ENCODE assay signal across 8 cellular contexts in the genomic region with DNA sequence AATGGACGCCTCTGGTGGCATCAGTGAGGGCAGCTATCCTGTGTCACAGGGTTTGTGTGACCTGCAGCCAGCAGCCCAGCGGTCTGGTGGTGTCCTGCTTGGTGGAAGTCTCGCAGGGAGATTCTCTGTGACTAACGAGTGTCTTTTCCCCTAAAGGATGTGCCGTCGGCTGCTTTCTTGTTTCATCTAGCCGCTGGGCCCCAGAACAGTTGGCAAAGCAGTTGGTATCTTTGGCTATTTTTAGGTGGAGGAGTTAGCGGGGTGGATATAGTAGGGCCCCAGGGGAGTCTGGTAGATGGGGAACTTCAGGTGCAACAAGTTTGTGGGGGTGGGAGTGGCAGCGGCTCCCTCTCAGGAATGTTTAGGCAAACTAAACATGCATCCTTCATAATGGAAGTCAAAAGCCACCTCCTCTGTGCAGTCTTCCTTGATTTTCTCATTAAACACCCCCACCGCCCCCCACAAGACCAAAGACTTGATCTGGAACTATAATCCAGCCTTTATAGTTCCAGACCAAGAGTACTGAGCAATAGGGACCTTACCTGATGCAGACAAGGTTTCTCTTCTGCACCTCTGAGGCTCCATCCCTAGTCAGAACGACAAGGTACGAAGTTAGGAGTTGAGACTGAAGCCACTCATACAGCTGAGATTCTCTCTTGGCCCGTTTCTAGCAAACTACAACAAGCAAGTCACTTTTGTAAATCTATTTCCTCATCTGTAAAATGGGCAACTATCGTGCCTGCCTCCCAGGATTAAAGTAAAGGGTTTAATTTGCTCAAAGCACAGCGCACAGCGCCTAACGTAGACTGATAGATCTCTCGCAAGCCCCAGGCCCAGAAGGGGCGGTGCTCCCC. TPM values are rescaled to one million over a fixed set of nuclear protein-coding genes. Genes with fewer than 3 reads are reported as not detected.
A peak's percentile ranks its signal among the peaks of the same experiment; 100 is the strongest.
DNase-seq lines count a peak whose midpoint lies in the region; ATAC-seq and TF ChIP-seq lines count a peak whose summit lies in the region.

No MANE protein-coding gene starts in this region.

- no peak overlapping the region for H2AFZ ChIP-seq in HCT116 (ENCODE audit: low read depth, low read length, poor library complexity, severe bottlenecking)

- DNase-seq in HCT116 (ENCODE audit: low read depth, low spot score) (no peak), SK-N-MC (ENCODE audit: low read depth, low spot score) (no peak), fibroblast of the aortic adventitia (ENCODE audit: low read depth) (no peak), skeletal muscle cell (ENCODE audit: low read depth) (no peak), mucosa of gallbladder (ENCODE audit: low spot score) (no peak), GM10248 (ENCODE audit: extremely low spot score) (no peak)

- H3K4me3 ChIP-seq in HCT116 (replicated peaks in 1 of 2; ENCODE audit: low read depth in 1 of 2, low read length in 2 of 2) (peak overlapping the region in 1 of 2 experiments; percentile 95; a peak in 3 of 4 replicates), SK-N-MC (peak overlapping the region; percentile 88), fibroblast of the aortic adventitia (ENCODE audit: low read depth, low read length) (peak overlapping the region; percentile 69), skeletal muscle cell (ENCODE audit: low read depth, low read length) (peak overlapping the region; percentile 68)

- no peak for TF ChIP-seq POLR2A in HCT116 (IDR thresholded peaks at IDR 0.05; ENCODE audit: borderline replicate concordance, extremely low read depth, insufficient read depth, insufficient read length)

- ATAC-seq in HCT116 (no peak), HG02798 (IDR thresholded peaks at IDR 0.05; ENCODE audit: poor library complexity, unreplicated experiment) (no peak), GM21515 (IDR thresholded peaks at IDR 0.05; ENCODE audit: unreplicated experiment) (no peak)

- no peak for TF ChIP-seq CTCF in HCT116 (IDR thresholded peaks at IDR 0.05 in 2 of 3, conservative IDR thresholded peaks at IDR 0.05 in 1 of 3; ENCODE audit: borderline replicate concordance in 1 of 3, insufficient read depth in 1 of 3, low read depth in 2 of 3, low read length in 2 of 3)
- TF ChIP-seq CTCF in fibroblast of the aortic adventitia (IDR thresholded peaks at IDR 0.05; ENCODE audit: insufficient read depth, low read length) = no peak
- no peak for TF ChIP-seq CTCF in GM10248 (IDR thresholded peaks at IDR 0.05; ENCODE audit: control extremely low read depth, extremely low read depth, low read depth, missing control alignments)

- BruUV-seq in HCT116 (replicated peaks; lab: Mats Ljungman, UMichigan) = no TSS peak

- H3K9me3 ChIP-seq in HCT116 (ENCODE audit: control insufficient read depth in 1 of 2, insufficient read depth in 1 of 2, low read depth in 1 of 2, low read length in 2 of 2) (peaks cover 6 to 7% of the 10 kb centered on the region in 2 experiments; a peak in 1 of 4 replicates), SK-N-MC (ENCODE audit: low read depth, low read length) (no peaks in the 10 kb centered on the region)

- H3K27me3 ChIP-seq in HCT116 (ENCODE audit: insufficient read depth, low read length) = no peaks in the 10 kb centered on the region

- H3K9ac ChIP-seq in HCT116 (ENCODE audit: low read length) = peak overlapping the region; percentile 83
- H3K9ac ChIP-seq in SK-N-MC (ENCODE audit: insufficient read length) = no peak overlapping the region

- intact Hi-C loops in HCT116 (cut with micrococcal nuclease) = loop anchor here (1.0 kb wide), 1 partner anchor 14 kb away; no protein-coding TSS in a partner anchor

- H3K27ac ChIP-seq in HCT116 (ENCODE audit: low read depth, low read length) (no peak overlapping the region), SK-N-MC (no peak overlapping the region)

- RAD21 ChIA-PET in HCT116 (lab: Charles Lee; ENCODE audit: low non-redundant PET in 1 of 2, low total read pairs in 2 of 2, uncharacterized antibody in 2 of 2, unreplicated experiment in 2 of 2) = interaction anchor here in 1 of 2 experiments (1.1 kb wide), 1 partner anchor 153 kb away, joined by 3 read pairs; no protein-coding TSS in a partner anchor

- peak overlapping the region; percentile 93 for H3K4me2 ChIP-seq in HCT116 (ENCODE audit: low read length)

- H3K36me3 ChIP-seq in HCT116 (ENCODE audit: control insufficient read depth in 1 of 2, insufficient read depth in 2 of 2, low read length in 2 of 2) (no peaks in the 10 kb centered on the region), SK-N-MC (ENCODE audit: insufficient read depth, low read length) (no peaks in the 10 kb centered on the region)

- no peaks in the 10 kb centered on the region for H3K9me2 ChIP-seq in HCT116 (ENCODE audit: insufficient read depth)

- H4K20me1 ChIP-seq in HCT116 (ENCODE audit: insufficient read depth) = no peaks in the 10 kb centered on the region

- H3K4me1 ChIP-seq in HCT116 (ENCODE audit: control insufficient read depth in 1 of 2, insufficient read depth in 2 of 2, low read length in 2 of 2) = peaks cover 8 to 19% of the 10 kb centered on the region in 2 experiments

- H3K79me2 ChIP-seq in HCT116 (ENCODE audit: insufficient read depth, low read length) = peaks cover 8% of the 10 kb centered on the region; the same call in 1 of the 2 replicates

- CTCF ChIA-PET in HCT116 (lab: Charles Lee) = interaction anchor here (1.0 to 2.0 kb wide), 3 partner anchors 13 to 24 kb away, joined by 3 to 13 read pairs (median 7); a partner anchor contains a TSS
- CTCF ChIA-PET in GM10248 (lab: Yijun Ruan, JAX) = interaction anchor here (1.0 to 8.3 kb wide), 7 partner anchors 13 to 196 kb away, joined by 3 to 83 read pairs (median 3); a partner anchor contains a TSS

- POLR2A ChIA-PET in HCT116 (lab: Charles Lee) (interaction anchor here (0.6 to 3.3 kb wide), 3 partner anchors 11 to 24 kb away, joined by 3 to 17 read pairs (median 6); a partner anchor contains a TSS), GM10248 (lab: Yijun Ruan, JAX) (interaction anchor here (1.0 kb wide), 1 partner anchor 173 kb away, joined by 6 read pairs; a partner anchor contains a TSS)

- no peak for TF ChIP-seq RAD21 in HCT116 (IDR thresholded peaks at IDR 0.05; ENCODE audit: low read depth)

TF ChIP-seq in HCT116, 20 proteins besides CTCF, POLR2A, EP300 and RAD21:
- TF ChIP-seq JUND (IDR thresholded peaks at IDR 0.05) (no peak), FOSL1 (IDR thresholded peaks at IDR 0.05; ENCODE audit: low read depth) (no peak), ELF1 (IDR thresholded peaks at IDR 0.05; ENCODE audit: borderline replicate concordance, low read depth) (no peak), CEBPB (IDR thresholded peaks at IDR 0.05; ENCODE audit: low read depth) (no peak), CBX3 (IDR thresholded peaks at IDR 0.05; ENCODE audit: low read depth) (no peak), ZNF274 (IDR thresholded peaks at IDR 0.05; ENCODE audit: low read depth, low read length) (no peak), EGR1 (IDR thresholded peaks at IDR 0.05; ENCODE audit: low read depth) (no peak)
- TF ChIP-seq, protein P1, sequence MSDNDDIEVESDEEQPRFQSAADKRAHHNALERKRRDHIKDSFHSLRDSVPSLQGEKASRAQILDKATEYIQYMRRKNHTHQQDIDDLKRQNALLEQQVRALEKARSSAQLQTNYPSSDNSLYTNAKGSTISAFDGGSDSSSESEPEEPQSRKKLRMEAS (IDR thresholded peaks at IDR 0.05) = no peak

RNA-seq across cellular contexts. Expression of a gene that starts 1.1 kb away (rescaled TPM):
- total RNA-seq in HCT116 (2021; ENCODE audit: unreplicated experiment) (12.8 TPM), fibroblast of the aortic adventitia (ENCODE audit: low replicate concordance) (9.0 and 10.8 TPM in 2 replicates), mucosa of gallbladder (20.3 TPM)
- 5.8 and 6.5 TPM in 2 replicates for polyA plus RNA-seq in HCT116 (2012)

RNA-seq across cellular contexts. Expression of a gene that starts 14.6 kb away (rescaled TPM):
- total RNA-seq in HCT116 (2021; ENCODE audit: unreplicated experiment) (55.6 TPM), fibroblast of the aortic adventitia (ENCODE audit: low replicate concordance) (19.0 and 31.7 TPM in 2 replicates), mucosa of gallbladder (61.2 TPM)
- 55.7 and 59.8 TPM in 2 replicates for polyA plus RNA-seq in HCT116 (2012)

RNA-seq across cellular contexts. Expression of a gene that starts 26.9 kb away (rescaled TPM):
- 126 TPM for total RNA-seq in HCT116 (2021; ENCODE audit: unreplicated experiment)
- polyA plus RNA-seq in HCT116 (2012) = 95.0 and 134 TPM in 2 replicates
- 39.4 and 40.0 TPM in 2 replicates for total RNA-seq in fibroblast of the aortic adventitia (ENCODE audit: low replicate concordance)
- total RNA-seq in mucosa of gallbladder = 32.8 TPM

RNA-seq across cellular contexts. Expression of a gene that starts 44.8 kb away (rescaled TPM):
- total RNA-seq in HCT116 (2021; ENCODE audit: unreplicated experiment) (not detected), fibroblast of the aortic adventitia (ENCODE audit: low replicate concordance) (0.18 TPM in 1 of 2 replicates, not detected in the other), mucosa of gallbladder (1.5 TPM)
- polyA plus RNA-seq in HCT116 (2012) = not detected in 2 replicates

RNA-seq across cellular contexts. Expression of a gene that starts 44.8 kb away (rescaled TPM):
- total RNA-seq in HCT116 (2021; ENCODE audit: unreplicated experiment) (29.8 TPM), fibroblast of the aortic adventitia (ENCODE audit: low replicate concordance) (41.7 and 54.7 TPM in 2 replicates), mucosa of gallbladder (72.9 TPM)
- 11.2 and 19.0 TPM in 2 replicates for polyA plus RNA-seq in HCT116 (2012)
